Comparison of ENCODE assay signal across 12 cellular contexts in genomic region chr11:48096588-48097525, GRCh38.
DNase-seq lines count a peak whose midpoint lies in the region; ATAC-seq and TF ChIP-seq lines count a peak whose summit lies in the region.
"Had no signal": no experiment of that assay in that cellular context is flagged by ENCODE, and none has a peak within 500 bp of the region (broad histone marks: within the 10 kb centered on the region; RNA-seq: fewer than 3 reads in every experiment).

No MANE protein-coding gene starts in this region.

- no peak for TF ChIP-seq CTCF in natural killer cell (IDR thresholded peaks at IDR 0.05)
- TF ChIP-seq CTCF in heart left ventricle (IDR thresholded peaks at IDR 0.05) = no peak

- no peaks in the 10 kb centered on the region for H3K27me3 ChIP-seq in heart left ventricle
- H3K27me3 ChIP-seq: uterus had no signal

- no peak overlapping the region for H3K4me3 ChIP-seq in heart left ventricle
- H3K4me3 ChIP-seq: esophagus squamous epithelium, uterus had no signal

- no peaks in the 10 kb centered on the region for H3K27me3 Mint-ChIP-seq in natural killer cell (ENCODE audit: low read depth in 2 of 2)
- no peaks in the 10 kb centered on the region for H3K27me3 Mint-ChIP-seq in natural killer cell treated with Interleukin-12 subunit alpha and Interleukin-12 subunit beta and Interleukin-15 and Interleukin-18, amount 100 ng/mL, for 72 hours

- H3K4me1 Mint-ChIP-seq in natural killer cell = peaks cover 58 to 61% of the 10 kb centered on the region in 2 donors
- H3K4me1 Mint-ChIP-seq in natural killer cell treated with Interleukin-12 subunit alpha and Interleukin-12 subunit beta and Interleukin-15 and Interleukin-18, amount 100 ng/mL, for 72 hours (ENCODE audit: low read depth in 2 of 2) = peaks cover 47 to 57% of the 10 kb centered on the region in 2 donors

- H3K9me3 Mint-ChIP-seq in natural killer cell = no peaks in the 10 kb centered on the region
- H3K9me3 Mint-ChIP-seq in natural killer cell treated with Interleukin-12 subunit alpha and Interleukin-12 subunit beta and Interleukin-15 and Interleukin-18, amount 100 ng/mL, for 72 hours = no peaks in the 10 kb centered on the region
- no peaks in the 10 kb centered on the region for H3K9me3 Mint-ChIP-seq in activated naive CD4-positive, alpha-beta T cell treated with anti-CD3 and anti-CD28 coated beads, Interleukin-2, amount 50 U/mL, for 72 hours

- intact Hi-C loops in natural killer cell (cut with micrococcal nuclease) (no loop called here), heart left ventricle (cut with DNase I) (no loop called here), posterior cingulate gyrus (cut with DNase I) (no loop called here)

- no peak overlapping the region for H3K4me3 Mint-ChIP-seq in natural killer cell
- H3K4me3 Mint-ChIP-seq in natural killer cell treated with Interleukin-12 subunit alpha and Interleukin-12 subunit beta and Interleukin-15 and Interleukin-18, amount 100 ng/mL, for 72 hours = no peak overlapping the region

- WGBS in heart left ventricle, 4 donors = 80 to 94% (median 89%) methylated on average over 6 of the region's 6 CpGs

- peak overlapping the region; percentile 23 to 80 for H3K27ac Mint-ChIP-seq in natural killer cell
- peak overlapping the region in 1 of 2 donors; percentile 83 for H3K27ac Mint-ChIP-seq in natural killer cell treated with Interleukin-12 subunit alpha and Interleukin-12 subunit beta and Interleukin-15 and Interleukin-18, amount 100 ng/mL, for 72 hours
- peak overlapping the region; percentile 80 to 95 for H3K27ac Mint-ChIP-seq in activated naive CD4-positive, alpha-beta T cell treated with anti-CD3 and anti-CD28 coated beads, Interleukin-2, amount 50 U/mL, for 72 hours

- H3K36me3 ChIP-seq in heart left ventricle = no peaks in the 10 kb centered on the region
- H3K36me3 ChIP-seq: esophagus squamous epithelium, uterus had no signal

- no peak for DNase-seq in natural killer cell
- DNase-seq in natural killer cell treated with Interleukin-12 subunit alpha and Interleukin-12 subunit beta and Interleukin-15 and Interleukin-18, amount 100 ng/mL, for 72 hours (ENCODE audit: low spot score) = no peak
- DNase-seq in activated naive CD4-positive, alpha-beta T cell treated with anti-CD3 and anti-CD28 coated beads, Interleukin-2, amount 50 U/mL, for 72 hours (ENCODE audit: low spot score in 2 of 2) = no peak
- DNase-seq in kidney tubule cell (ENCODE audit: low spot score) = peak; percentile 52
- no peak for DNase-seq in RKO (ENCODE audit: low spot score)
- DNase-seq in heart left ventricle = no peak
- DNase-seq in posterior cingulate gyrus = no peak
- DNase-seq: esophagus squamous epithelium, NCI-H1417 treated with DMSO at 0.1 percent for 48 hours, uterus had no signal

- no peak overlapping the region for H3K27ac ChIP-seq in heart left ventricle
- H3K27ac ChIP-seq: C4-2B, esophagus squamous epithelium, uterus had no signal

- no peak for ATAC-seq in natural killer cell
- no peak for ATAC-seq in natural killer cell treated with Interleukin-12 subunit alpha and Interleukin-12 subunit beta and Interleukin-15 and Interleukin-18, amount 100 ng/mL, for 72 hours
- ATAC-seq in activated naive CD4-positive, alpha-beta T cell treated with anti-CD3 and anti-CD28 coated beads, Interleukin-2, amount 50 U/mL, for 72 hours = peak; percentile 73 to 76
- ATAC-seq in heart left ventricle = no peak
- ATAC-seq in HG03469 (IDR thresholded peaks at IDR 0.05; ENCODE audit: unreplicated experiment) = no peak

- TF ChIP-seq POLR2A in heart left ventricle (IDR thresholded peaks at IDR 0.05) = no peak

- no peaks in the 10 kb centered on the region for H3K36me3 Mint-ChIP-seq in natural killer cell
- H3K36me3 Mint-ChIP-seq in natural killer cell treated with Interleukin-12 subunit alpha and Interleukin-12 subunit beta and Interleukin-15 and Interleukin-18, amount 100 ng/mL, for 72 hours = no peaks in the 10 kb centered on the region
- H3K36me3 Mint-ChIP-seq in activated naive CD4-positive, alpha-beta T cell treated with anti-CD3 and anti-CD28 coated beads, Interleukin-2, amount 50 U/mL, for 72 hours = peaks cover 0 to 6% of the 10 kb centered on the region in 2 donors

- H3K4me1 ChIP-seq in heart left ventricle = peaks cover 0 to 61% (median 13%) of the 10 kb centered on the region in 12 donors
- H3K4me1 ChIP-seq: uterus had no signal

- H3K9me3 ChIP-seq in heart left ventricle = no peaks in the 10 kb centered on the region
- H3K9me3 ChIP-seq: esophagus squamous epithelium, uterus had no signal

Comparison
In these comparisons a context has a peak if more than half of its experiments do, and no peak if none do; other contexts are left out.
1. ATAC-seq: peak in activated naive CD4-positive, alpha-beta T cell treated with anti-CD3 and anti-CD28 coated beads, Interleukin-2, amount 50 U/mL, for 72 hours (2 of 2); none in natural killer cell (0 of 3), natural killer cell treated with Interleukin-12 subunit alpha and Interleukin-12 subunit beta and Interleukin-15 and Interleukin-18, amount 100 ng/mL, for 72 hours (0 of 2), heart left ventricle (0 of 4) and HG03469 (single experiment).